ENCODE assay signal across 20 cellular contexts in the genomic region with DNA sequence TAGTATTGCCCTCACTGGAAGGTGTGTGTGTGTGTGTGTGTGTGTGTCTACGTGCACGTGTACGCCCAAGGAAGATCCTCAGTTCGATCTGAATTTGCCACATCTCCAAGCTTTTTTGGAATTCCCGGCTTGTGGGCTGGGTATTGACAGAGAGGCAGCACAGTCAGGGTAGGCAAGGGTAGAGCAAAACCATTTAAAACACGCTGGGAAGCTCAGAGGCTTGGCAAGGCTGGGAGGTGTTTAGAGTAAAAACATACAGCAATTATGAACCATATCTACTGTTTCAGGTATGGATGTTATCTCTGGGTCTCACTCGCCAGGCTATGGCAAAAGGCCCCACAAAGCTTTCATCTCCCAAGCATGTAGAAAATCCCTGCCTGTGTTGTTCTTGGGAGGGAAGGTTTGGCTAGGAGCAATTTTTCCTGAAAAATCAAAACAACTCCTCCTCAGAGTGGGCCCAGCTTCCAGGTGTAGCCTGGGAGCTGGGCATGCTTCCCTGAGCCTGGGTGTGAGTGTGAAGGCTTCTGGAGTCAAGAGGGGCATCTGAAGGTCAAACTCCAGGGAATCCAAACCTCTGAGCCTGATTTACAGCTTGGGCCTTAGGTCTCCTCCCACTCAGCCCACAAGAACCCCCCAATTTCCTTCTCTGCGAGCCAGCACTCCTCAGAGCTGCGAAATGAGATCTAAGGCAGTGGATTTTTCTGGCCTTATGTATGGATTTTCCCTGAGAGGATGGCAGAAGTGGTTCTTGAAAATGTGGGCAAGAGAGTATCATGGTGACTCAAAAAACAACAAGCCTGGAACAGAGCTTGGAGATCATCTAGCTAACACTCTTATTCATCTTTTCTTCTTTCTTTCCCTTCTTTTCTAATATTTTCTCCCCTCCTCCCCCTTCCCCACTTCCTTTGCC.
DNase-seq lines count a peak whose midpoint lies in the region; TF ChIP-seq lines count a peak whose summit lies in the region.
"Had no signal": no experiment of that assay in that cellular context is flagged by ENCODE, and none has a peak within 500 bp of the region (broad histone marks: within the 10 kb centered on the region; RNA-seq: fewer than 3 reads in every experiment).

No MANE protein-coding gene starts in this region.

- H2AFZ ChIP-seq in smooth muscle cell (ENCODE audit: low read depth), result no peak overlapping the region

- H3K27ac Mint-ChIP-seq in mesothelial cell of epicardium, result peak overlapping the region; percentile 75

- no peaks in the 10 kb centered on the region for H3K36me3 Mint-ChIP-seq in mesothelial cell of epicardium

- H3K4me1 Mint-ChIP-seq in mesothelial cell of epicardium, result peaks cover 25% of the 10 kb centered on the region

- H3K4me3 ChIP-seq in ascending aorta (no peak overlapping the region), smooth muscle cell (no peak overlapping the region)
- H3K4me3 ChIP-seq: SJCRH30 had no signal

- peaks cover 3 to 32% of the 10 kb centered on the region in 2 donors for H3K4me1 ChIP-seq in ascending aorta
- H3K4me1 ChIP-seq in smooth muscle cell (ENCODE audit: low read depth), result no peaks in the 10 kb centered on the region
- H3K4me1 ChIP-seq: SJCRH30 had no signal

- no peak overlapping the region for H3K4me2 ChIP-seq in smooth muscle cell

- peak; percentile 13 for DNase-seq in EH (ENCODE audit: low read depth)
- no peak for DNase-seq in ascending aorta (ENCODE audit: low spot score in 2 of 2)
- DNase-seq in mesothelial cell of epicardium (ENCODE audit: low spot score in 2 of 2, unreplicated experiment in 2 of 2), result no peak
- DNase-seq in smooth muscle cell (lab: John Stamatoyannopoulos, UW; ENCODE audit: unreplicated experiment), result no peak
- DNase-seq in NCI-H524 (lab: John Stamatoyannopoulos, UW), result no peak
- no peak for DNase-seq in NCI-H1092 (lab: John Stamatoyannopoulos, UW)
- DNase-seq in central memory CD4-positive, alpha-beta T cell, result no peak
- DNase-seq in stimulated activated naive CD4-positive, alpha-beta T cell treated with Interleukin-2 at 50 U/mL for 16 hours (lab: John Stamatoyannopoulos, UW), result no peak
- DNase-seq: COR-L47; DMS153; GOT3; MM.1S; NCI-H1105 treated with DMSO at 0.1 percent for 48 hours; NCI-H1694 treated with DMSO at 0.1 percent for 48 hours; NCI-H345; NCI-H526 treated with DMSO at 0.1 percent for 48 hours; NK-92 treated with Interleukin-12 subunit alpha and Interleukin-12 subunit beta, amount 100 ng/mL, for 24 hours; OCI-M1; RPMI8226; SJCRH30 had no signal

- no peaks in the 10 kb centered on the region for H3K79me2 ChIP-seq in smooth muscle cell (ENCODE audit: low read depth)

- no peak overlapping the region for H3K9ac ChIP-seq in smooth muscle cell (ENCODE audit: low read depth)

- no peak overlapping the region for H3K4me3 Mint-ChIP-seq in mesothelial cell of epicardium

- TF ChIP-seq CTCF in ascending aorta (IDR thresholded peaks at IDR 0.05) (no peak), mesothelial cell of epicardium (IDR thresholded peaks at IDR 0.05; ENCODE audit: unreplicated experiment) (no peak), smooth muscle cell (IDR thresholded peaks at IDR 0.05; ENCODE audit: borderline replicate concordance, insufficient read depth, poor library complexity, severe bottlenecking) (no peak)

- H3K36me3 ChIP-seq in ascending aorta (no peaks in the 10 kb centered on the region), smooth muscle cell (ENCODE audit: low read depth) (no peaks in the 10 kb centered on the region)
- H3K36me3 ChIP-seq: SJCRH30 had no signal

- H3K9me3 ChIP-seq in ascending aorta (no peaks in the 10 kb centered on the region), smooth muscle cell (replicated peaks; ENCODE audit: low read depth) (no peaks in the 10 kb centered on the region)
- H3K9me3 ChIP-seq: SJCRH30 had no signal

- no peaks in the 10 kb centered on the region for H3F3A ChIP-seq in smooth muscle cell (ENCODE audit: low read depth)

- WGBS in smooth muscle cell (ENCODE audit: low lambda C conversion rate), result 83% methylated on average over 9 of the region's 9 CpGs

- peak overlapping the region; percentile 73 to 76 for H3K27ac ChIP-seq in ascending aorta
- peak overlapping the region; percentile 38 for H3K27ac ChIP-seq in smooth muscle cell (ENCODE audit: low read depth)
- H3K27ac ChIP-seq: SJCRH30 had no signal

- intact Hi-C loops in ascending aorta (cut with DNase I), result no loop called here

- H3K27me3 Mint-ChIP-seq in mesothelial cell of epicardium (ENCODE audit: low read depth), result no peaks in the 10 kb centered on the region

- H4K20me1 ChIP-seq in smooth muscle cell (ENCODE audit: low read depth), result no peaks in the 10 kb centered on the region

- no peaks in the 10 kb centered on the region for H3K9me3 Mint-ChIP-seq in mesothelial cell of epicardium

- no peaks in the 10 kb centered on the region for H3K27me3 ChIP-seq in ascending aorta
- no peaks in the 10 kb centered on the region for H3K27me3 ChIP-seq in smooth muscle cell (ENCODE audit: low read depth)
- H3K27me3 ChIP-seq: SJCRH30 had no signal
